In the genomic region with DNA sequence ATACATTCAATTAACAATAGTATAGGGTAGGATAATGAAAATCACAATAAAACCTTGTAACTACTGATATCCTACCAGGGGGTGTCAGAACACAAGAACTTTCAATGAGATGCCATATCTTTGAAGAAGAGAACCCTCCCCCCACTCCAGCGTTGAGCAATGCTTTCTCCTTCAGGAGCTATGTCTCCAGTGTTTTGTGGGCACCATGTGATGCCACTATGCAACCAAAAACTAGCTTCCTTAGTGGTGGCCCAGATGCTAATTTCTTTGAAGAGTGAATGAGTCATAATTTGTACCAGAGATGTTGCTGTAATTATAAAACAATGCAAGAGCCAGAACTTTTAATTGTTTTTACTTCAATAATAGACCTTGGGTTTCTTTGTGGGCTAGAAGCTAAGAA, we compare ENCODE assay signal across 13 cellular contexts.
DNase-seq lines count a peak whose midpoint lies in the region; ATAC-seq, FAIRE-seq and TF ChIP-seq lines count a peak whose summit lies in the region.
"Had no signal": no experiment of that assay in that cellular context is flagged by ENCODE, and none has a peak within 500 bp of the region (broad histone marks: within the 10 kb centered on the region; RNA-seq: fewer than 3 reads in every experiment).

No MANE protein-coding gene starts in this region.

- CTCF ChIA-PET in WTC11 (lab: Charles Lee): no interaction called here

- no peak overlapping the region for H3K27ac Mint-ChIP-seq in WTC11
- H3K27ac Mint-ChIP-seq: memory B cell had no signal

- H3K4me3 ChIP-seq in AG10803 (ENCODE audit: low read length): no peak overlapping the region
- H3K4me3 ChIP-seq: SJCRH30 had no signal

- peaks cover 10% of the 10 kb centered on the region for H3K9me3 Mint-ChIP-seq in WTC11

- TF ChIP-seq CTCF in AG10803 (conservative IDR thresholded peaks at IDR 0.05; ENCODE audit: low read length) (no peak), WTC11 (IDR thresholded peaks at IDR 0.05) (no peak)

- no peak overlapping the region for H3K4me3 Mint-ChIP-seq in WTC11
- H3K4me3 Mint-ChIP-seq: memory B cell had no signal

- POLR2A ChIA-PET in WTC11 (lab: Charles Lee): no interaction called here

- DNase-seq in AG10803 (ENCODE audit: low read depth) (peak; percentile 62), EL (peak; percentile 3), RPMI7951 (ENCODE audit: low read depth) (peak; percentile 71), amniotic epithelial cell (ENCODE audit: low read depth) (peak; percentile 30), frontal cortex (ENCODE audit: low spot score in 2 of 2) (no peak), foreskin melanocyte (no peak), WTC11 (ENCODE audit: low spot score) (no peak)
- DNase-seq: aorta, DMS153, NCI-H1436 had no signal

- ATAC-seq in HG03045 (IDR thresholded peaks at IDR 0.05; ENCODE audit: unreplicated experiment): no peak
- no peak for ATAC-seq in WTC11

- no peaks in the 10 kb centered on the region for H3K4me1 Mint-ChIP-seq in WTC11

- no peak for FAIRE-seq in frontal cortex (lab: Jason Lieb, UNC)

- H3K36me3 Mint-ChIP-seq in WTC11: no peaks in the 10 kb centered on the region
- H3K36me3 Mint-ChIP-seq: memory B cell had no signal

- H3K27me3 Mint-ChIP-seq in WTC11 (ENCODE audit: low read depth): no peaks in the 10 kb centered on the region; the same call in 1 of the 2 replicates
- H3K27me3 Mint-ChIP-seq: memory B cell had no signal

TF ChIP-seq in WTC11, 78 proteins besides CTCF, POLR2A, EP300 and RAD21:
- no peak for TF ChIP-seq IRF2 (CRISPR knock-in tag; IDR thresholded peaks at IDR 0.05; ENCODE audit: borderline replicate concordance, low read depth)
- TF ChIP-seq FOXJ3 (CRISPR knock-in tag; IDR thresholded peaks at IDR 0.05; ENCODE audit: borderline replicate concordance): no peak
- no peak for TF ChIP-seq ZNF425 (CRISPR knock-in tag; conservative IDR thresholded peaks at IDR 0.05)
- TF ChIP-seq EMX1 (CRISPR knock-in tag; IDR thresholded peaks at IDR 0.05): no peak
- no peak for TF ChIP-seq CREM (CRISPR knock-in tag; IDR thresholded peaks at IDR 0.05)
- TF ChIP-seq NR2C2 (CRISPR knock-in tag; IDR thresholded peaks at IDR 0.05): no peak
- no peak for TF ChIP-seq CREB1 (CRISPR knock-in tag; IDR thresholded peaks at IDR 0.05)
- TF ChIP-seq, protein P1, sequence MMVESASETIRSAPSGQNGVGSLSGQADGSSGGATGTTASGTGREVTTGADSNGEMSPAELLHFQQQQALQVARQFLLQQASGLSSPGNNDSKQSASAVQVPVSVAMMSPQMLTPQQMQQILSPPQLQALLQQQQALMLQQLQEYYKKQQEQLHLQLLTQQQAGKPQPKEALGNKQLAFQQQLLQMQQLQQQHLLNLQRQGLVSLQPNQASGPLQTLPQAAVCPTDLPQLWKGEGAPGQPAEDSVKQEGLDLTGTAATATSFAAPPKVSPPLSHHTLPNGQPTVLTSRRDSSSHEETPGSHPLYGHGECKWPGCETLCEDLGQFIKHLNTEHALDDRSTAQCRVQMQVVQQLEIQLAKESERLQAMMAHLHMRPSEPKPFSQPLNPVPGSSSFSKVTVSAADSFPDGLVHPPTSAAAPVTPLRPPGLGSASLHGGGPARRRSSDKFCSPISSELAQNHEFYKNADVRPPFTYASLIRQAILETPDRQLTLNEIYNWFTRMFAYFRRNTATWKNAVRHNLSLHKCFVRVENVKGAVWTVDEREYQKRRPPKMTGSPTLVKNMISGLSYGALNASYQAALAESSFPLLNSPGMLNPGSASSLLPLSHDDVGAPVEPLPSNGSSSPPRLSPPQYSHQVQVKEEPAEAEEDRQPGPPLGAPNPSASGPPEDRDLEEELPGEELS (CRISPR knock-in tag; IDR thresholded peaks at IDR 0.05): no peak
- TF ChIP-seq SMAD3 (CRISPR knock-in tag; IDR thresholded peaks at IDR 0.05; ENCODE audit: borderline replicate concordance): no peak
TF ChIP-seq in WTC11: peak in this region for 0.

Comparison
In these comparisons a context has a peak if more than half of its experiments do, and no peak if none do; other contexts are left out.
1. DNase-seq: peak in AG10803 (single experiment), EL (single experiment), RPMI7951 (single experiment) and amniotic epithelial cell (single experiment); none in frontal cortex (0 of 2), foreskin melanocyte (single experiment) and WTC11 (single experiment).